Comparison of ENCODE assay signal across 8 cellular contexts in genomic region chr5:142324377-142324870, GRCh38. TPM values are rescaled to one million over a fixed set of nuclear protein-coding genes. Genes with fewer than 3 reads are reported as not detected.
DNase-seq lines count a peak whose midpoint lies in the region; ATAC-seq and TF ChIP-seq lines count a peak whose summit lies in the region.

No MANE protein-coding gene starts in this region.

- H3K36me3 Mint-ChIP-seq in effector memory CD8-positive, alpha-beta T cell (ENCODE audit: insufficient read depth), result peaks cover 8% of the 10 kb centered on the region
- no peaks in the 10 kb centered on the region for H3K36me3 Mint-ChIP-seq in naive thymus-derived CD8-positive, alpha-beta T cell

- peak in 2 of 3 experiments; percentile 18 to 22 for DNase-seq in stimulated activated CD4-positive, alpha-beta T cell treated with anti-CD3 and anti-CD28 coated beads, TNF-alpha, amount 100 ng/mL, for 4 hours (ENCODE audit: low read depth in 3 of 3)
- no peak for DNase-seq in stimulated activated CD4-positive, alpha-beta T cell treated with anti-CD3 and anti-CD28 coated beads, Interleukin-1b, Interleukin-23, amount 100 ng/mL, for 48 hours
- DNase-seq in RWPE1 (ENCODE audit: low spot score) (peak; percentile 53), COLO829 (ENCODE audit: low spot score) (no peak), HCEC 1CT (no peak)
- no peak for DNase-seq in effector memory CD8-positive, alpha-beta T cell
- peak in 2 of 10 donors; percentile 1 to 14 for DNase-seq in naive thymus-derived CD8-positive, alpha-beta T cell

- H3K4me3 Mint-ChIP-seq in effector memory CD8-positive, alpha-beta T cell, result peak overlapping the region; percentile 88 to 89
- peak overlapping the region; percentile 78 to 92 (median 88) for H3K4me3 Mint-ChIP-seq in naive thymus-derived CD8-positive, alpha-beta T cell

- H3K27ac Mint-ChIP-seq in effector memory CD8-positive, alpha-beta T cell, result peak overlapping the region in 1 of 2 donors; percentile 51
- peak overlapping the region in 1 of 10 donors; percentile 19 for H3K27ac Mint-ChIP-seq in naive thymus-derived CD8-positive, alpha-beta T cell

- peaks cover 20 to 22% of the 10 kb centered on the region in 2 donors for H3K4me1 Mint-ChIP-seq in effector memory CD8-positive, alpha-beta T cell (ENCODE audit: low read depth in 2 of 2)
- peaks cover 16 to 49% (median 30%) of the 10 kb centered on the region in 4 donors for H3K4me1 Mint-ChIP-seq in naive thymus-derived CD8-positive, alpha-beta T cell

- ATAC-seq in HG02870 (IDR thresholded peaks at IDR 0.05; ENCODE audit: unreplicated experiment), result peak; percentile 37
- peak; percentile 73 for ATAC-seq in effector memory CD8-positive, alpha-beta T cell (replicated peaks)
- ATAC-seq in naive thymus-derived CD8-positive, alpha-beta T cell, result peak; percentile 61 to 68

- H3K27ac ChIP-seq in RWPE1, result peak overlapping the region; percentile 91

- H3K27me3 Mint-ChIP-seq in effector memory CD8-positive, alpha-beta T cell, result peaks cover 73 to 97% of the 10 kb centered on the region in 2 donors
- H3K27me3 Mint-ChIP-seq in naive thymus-derived CD8-positive, alpha-beta T cell, result peaks cover 44 to 100% (median 66%) of the 10 kb centered on the region in 5 donors

- H3K9me3 Mint-ChIP-seq in effector memory CD8-positive, alpha-beta T cell, result no peaks in the 10 kb centered on the region
- no peaks in the 10 kb centered on the region for H3K9me3 Mint-ChIP-seq in naive thymus-derived CD8-positive, alpha-beta T cell

- POLR2A ChIA-PET in RWPE1 (lab: Yijun Ruan, JAX; ENCODE audit: low non-redundant PET), result interaction anchor here (0.6 to 1.2 kb wide), 6 partner anchors 18 to 355 kb away, joined by 3 to 16 read pairs (median 6); partner anchors contain the start of gene RNF14
- POLR2A ChIA-PET in naive thymus-derived CD8-positive, alpha-beta T cell (lab: Charles Lee), result interaction anchor here (0.8 to 2.8 kb wide), 5 partner anchors 15 to 102 kb away, joined by 3 to 19 read pairs (median 4); no protein-coding TSS in a partner anchor

- TF ChIP-seq CTCF in RWPE1 (conservative IDR thresholded peaks at IDR 0.05; ENCODE audit: low read depth), result no peak; the same call in 1 of the 2 replicates

- CTCF ChIA-PET in RWPE1 (lab: Yijun Ruan, JAX), result interaction anchor here (0.6 to 2.6 kb wide), 8 partner anchors 13 to 225 kb away, joined by 3 to 9 read pairs (median 4); no protein-coding TSS in a partner anchor

RNA-seq across cellular contexts. Expression of gene SPRY4, which starts 0.4 kb away (rescaled TPM):
- total RNA-seq in naive thymus-derived CD8-positive, alpha-beta T cell, result not detected
- not detected for polyA plus RNA-seq in naive thymus-derived CD8-positive, alpha-beta T cell

Comparison
In these comparisons a context has a peak if more than half of its experiments do, and no peak if none do; other contexts are left out.
1. DNase-seq: peak in stimulated activated CD4-positive, alpha-beta T cell treated with anti-CD3 and anti-CD28 coated beads, TNF-alpha, amount 100 ng/mL, for 4 hours (2 of 3) and RWPE1 (single experiment); none in stimulated activated CD4-positive, alpha-beta T cell treated with anti-CD3 and anti-CD28 coated beads, Interleukin-1b, Interleukin-23, amount 100 ng/mL, for 48 hours (single experiment), effector memory CD8-positive, alpha-beta T cell (0 of 3), COLO829 (single experiment) and HCEC 1CT (single experiment).
2. Peak in every context shown above with its lines, with median percentiles within 50 percentile points of each other: ATAC-seq.